Comparison of ENCODE assay signal across 8 cellular contexts in the genomic region with DNA sequence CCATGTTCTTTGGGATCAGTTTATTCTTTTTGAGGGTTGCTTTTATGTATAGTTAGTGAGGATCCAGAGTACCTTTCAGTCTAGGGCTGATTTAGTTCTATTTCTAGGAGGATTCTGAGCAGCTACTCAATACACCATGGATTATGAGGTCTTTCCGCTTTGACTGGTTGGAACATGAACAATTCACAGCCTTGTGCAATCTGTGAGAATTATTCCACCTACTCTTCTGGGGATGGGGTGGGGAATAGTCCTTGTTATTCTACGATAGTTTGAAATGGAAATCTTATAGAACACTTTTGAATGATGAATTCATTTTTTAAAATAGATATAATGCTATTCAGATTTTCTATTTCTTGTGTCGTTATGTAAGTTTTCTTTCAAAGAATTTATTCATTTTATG.
"Had no signal": no experiment of that assay in that cellular context is flagged by ENCODE, and none has a peak within 500 bp of the region (broad histone marks: within the 10 kb centered on the region; RNA-seq: fewer than 3 reads in every experiment).

No MANE protein-coding gene starts in this region.

- H3K4me2 ChIP-seq: GM23338 had no signal

- H2AFZ ChIP-seq: GM23248, GM23338 had no signal

- H3K27ac Mint-ChIP-seq: GM23338, H9, HFFc6 had no signal

- DNase-seq: GM23248, GOT3, H7, H9, HCEC 1CT, HFFc6 had no signal

- H3K4me1 ChIP-seq: HAP-1 had no signal

- H3K36me3 ChIP-seq: HAP-1 had no signal

- H3K4me3 ChIP-seq: GM23248, GM23338, HAP-1 had no signal

- H3K27ac ChIP-seq: GM23248 had no signal

- H3K9ac ChIP-seq: GM23248 had no signal

- H3K4me3 Mint-ChIP-seq: GM23338, H9, HFFc6 had no signal

- H3K4me1 Mint-ChIP-seq: GM23338, H9 had no signal
